ENCODE assay signal across 8 cellular contexts in genomic region chr16:75432828-75433731, GRCh38. TPM values are rescaled to one million over a fixed set of nuclear protein-coding genes. Genes with fewer than 3 reads are reported as not detected.
DNase-seq lines count a peak whose midpoint lies in the region; ATAC-seq, FAIRE-seq and TF ChIP-seq lines count a peak whose summit lies in the region.

TSS of gene CFDP1 (minus strand) at chr16:75433503. CDS start at chr16:75433352, 151 bp downstream.

- intact Hi-C loops in left ventricle myocardium superior (cut with micrococcal nuclease): no loop called here
- intact Hi-C loops in psoas muscle (cut with DNase I): loop anchor here in 1 of 2 donors (1.0 kb wide), 1 partner anchor 31 kb away; the partner anchor contains the start of gene TMEM170A

- no peaks in the 10 kb centered on the region for H3K36me3 ChIP-seq in psoas muscle (ENCODE audit: insufficient read depth in 1 of 2, low read depth in 1 of 2)

- DNase-seq in GM13977 (ENCODE audit: low spot score) (peak; percentile 97), NCI-H1694 treated with DMSO at 0.1 percent for 48 hours (lab: John Stamatoyannopoulos, UW) (peak; percentile 87), T-helper 17 cell (peak; percentile 92 to 93 (median 92)), left ventricle myocardium superior (peak; percentile 98), psoas muscle (peak; percentile 95 to 98), urothelium cell line (ENCODE audit: low spot score) (peak; percentile 99)

- in situ Hi-C loops in GM13977 (cut with MboI; ENCODE audit: low pct_unique_long_range_greater_than_20kb, low sequenced_read_pairs, unreplicated experiment): no loop called here

- FAIRE-seq in urothelium cell line (lab: Jason Lieb, UNC): no peak

- H3K27ac ChIP-seq in angular gyrus (ENCODE audit: low read depth, low read length) (peak within 1 kb of the TSS; percentile 94), psoas muscle (peak within 1 kb of the TSS; percentile 96)

- H3K9me3 ChIP-seq in T-helper 17 cell (ENCODE audit: control insufficient read depth, low read length, poor library complexity, severe bottlenecking) (no peaks in the 10 kb centered on the region), psoas muscle (no peaks in the 10 kb centered on the region)

- no peaks in the 10 kb centered on the region for H3K27me3 Mint-ChIP-seq in T-helper 17 cell

- peaks cover 2% of the 10 kb centered on the region for H3K4me1 ChIP-seq in psoas muscle

- TF ChIP-seq CTCF in GM13977 (IDR thresholded peaks at IDR 0.05; ENCODE audit: extremely low read depth, insufficient read depth, missing control alignments) (no peak), psoas muscle (IDR thresholded peaks at IDR 0.05) (no peak)

- WGBS in psoas muscle, 3 donors: 0 to 1% (median 1%) methylated on average over 67 to 85 of the region's 85 CpGs

- peak within 1 kb of the TSS; percentile 99 for H3K4me3 ChIP-seq in psoas muscle

- H3K27ac Mint-ChIP-seq in T-helper 17 cell: peak within 1 kb of the TSS; percentile 98

- H3K36me3 Mint-ChIP-seq in T-helper 17 cell (ENCODE audit: low read depth): peaks cover 6% of the 10 kb centered on the region

- H3K27me3 ChIP-seq in psoas muscle (ENCODE audit: insufficient read depth in 3 of 3, low read length in 2 of 3): no peaks in the 10 kb centered on the region

- ATAC-seq in HG02884 (IDR thresholded peaks at IDR 0.05; ENCODE audit: unreplicated experiment) (peak; percentile 83), T-helper 17 cell (peak; percentile 87), left ventricle myocardium superior (peak; percentile 98), psoas muscle (peak; percentile 98)

- H3K4me1 Mint-ChIP-seq in T-helper 17 cell: peaks cover 23% of the 10 kb centered on the region

- H3K4me3 Mint-ChIP-seq in T-helper 17 cell: peak within 1 kb of the TSS; percentile 93

RNA-seq across cellular contexts. Expression of gene CFDP1, which starts in this region (rescaled TPM):
- total RNA-seq in T-helper 17 cell (10 to 100 TPM; 33.6 to 34.7 TPM), left ventricle myocardium superior (24.7 TPM), psoas muscle (10 to 100 TPM; 16.6 to 21.9 (median 19.6) TPM)
- 10 to 100 TPM; 37.6 to 78.2 (median 39.2) TPM for polyA plus RNA-seq in psoas muscle

Comparison
In these comparisons a context has a peak if more than half of its experiments do, and no peak if none do; other contexts are left out.
1. Peak in every context shown above with its lines: DNase-seq, ATAC-seq, H3K4me3 ChIP-seq and H3K27ac ChIP-seq.